ENCODE assay signal across 8 cellular contexts in genomic region chr12:118307069-118307954, GRCh38.
DNase-seq lines count a peak whose midpoint lies in the region; ATAC-seq, FAIRE-seq and TF ChIP-seq lines count a peak whose summit lies in the region.

No MANE protein-coding gene starts in this region.

- dilution Hi-C loops in endothelial cell of umbilical vein (cut with MboI; ENCODE audit: extremely low pct_ligation_motif_present, low sequenced_read_pairs): no loop called here

- H3K36me3 ChIP-seq in endothelial cell of umbilical vein (ENCODE audit: control insufficient read depth in 2 of 2, extremely low read depth in 1 of 2, insufficient read depth in 2 of 2, low read length in 2 of 2): no peaks in the 10 kb centered on the region
- H3K36me3 ChIP-seq in skeletal muscle satellite cell (ENCODE audit: insufficient read depth, low read length): no peaks in the 10 kb centered on the region

- H3K9ac ChIP-seq in endothelial cell of umbilical vein (replicated peaks; ENCODE audit: extremely low read depth, insufficient read depth, low read length) (peak overlapping the region; percentile 61), skeletal muscle satellite cell (ENCODE audit: low read depth, low read length) (peak overlapping the region; percentile 92)

- H3K4me1 ChIP-seq in endothelial cell of umbilical vein (ENCODE audit: control insufficient read depth, extremely low read depth, insufficient read depth, low read length) (peaks cover 22% of the 10 kb centered on the region), skeletal muscle satellite cell (ENCODE audit: control insufficient read depth, insufficient read depth, low read length) (peaks cover 30% of the 10 kb centered on the region)

- H3K4me3 ChIP-seq in endothelial cell of umbilical vein (replicated peaks in 1 of 3; ENCODE audit: insufficient read depth in 1 of 3, low read depth in 1 of 3, low read length in 3 of 3) (peak overlapping the region in 2 of 3 experiments; percentile 33 to 40), skeletal muscle satellite cell (ENCODE audit: low read length) (peak overlapping the region; percentile 70)

- H3K79me2 ChIP-seq in endothelial cell of umbilical vein (ENCODE audit: control insufficient read depth, insufficient read depth, low read length): peaks cover 7% of the 10 kb centered on the region

- FAIRE-seq in GM12892 (lab: Jason Lieb, UNC): peak; percentile 93
- peak; percentile 63 for FAIRE-seq in endothelial cell of umbilical vein (lab: Jason Lieb, UNC)

- no peaks in the 10 kb centered on the region for H3K9me3 Mint-ChIP-seq in T-helper 2 cell treated with Interferon-gamma antibody and Interleukin-4, amounts not matched to agents 5 μg/mL and 100 μg/mL, for 36 hours
- H3K9me3 Mint-ChIP-seq in glutamatergic neuron (ENCODE audit: unreplicated experiment): no peaks in the 10 kb centered on the region

- CTCF ChIA-PET in endothelial cell of umbilical vein (lab: Charles Lee): interaction anchor here (1.0 to 1.9 kb wide), 4 partner anchors 9 to 124 kb away, joined by 3 to 23 read pairs (median 4); partner anchors contain the start of gene SUDS3

- peaks cover 27% of the 10 kb centered on the region for H3K4me1 Mint-ChIP-seq in T-helper 2 cell treated with Interferon-gamma antibody and Interleukin-4, amounts not matched to agents 5 μg/mL and 100 μg/mL, for 36 hours (ENCODE audit: low read depth)
- H3K4me1 Mint-ChIP-seq in glutamatergic neuron (ENCODE audit: low read depth, unreplicated experiment): no peaks in the 10 kb centered on the region

- ATAC-seq in HG02981 (IDR thresholded peaks at IDR 0.05; ENCODE audit: unreplicated experiment): peak; percentile 57
- ATAC-seq in HG02571 (IDR thresholded peaks at IDR 0.05; ENCODE audit: unreplicated experiment): no peak

- BruUV-seq in endothelial cell of umbilical vein (replicated peaks; lab: Mats Ljungman, UMichigan): TSS peak; percentile 53

- H2AFZ ChIP-seq in endothelial cell of umbilical vein (ENCODE audit: low read depth, low read length): no peak overlapping the region

- intact Hi-C loops in endothelial cell of umbilical vein (cut with micrococcal nuclease): loop anchor here (1.0 to 2.0 kb wide), 3 partner anchors 49 to 125 kb away; no protein-coding TSS in a partner anchor

- TF ChIP-seq CTCF in endothelial cell of umbilical vein (IDR thresholded peaks at IDR 0.05; ENCODE audit: extremely low read depth in 1 of 2, insufficient read depth in 1 of 2, low read depth in 1 of 2, low read length in 2 of 2) (no peak), glutamatergic neuron (IDR thresholded peaks at IDR 0.05; ENCODE audit: partially characterized antibody, unreplicated experiment) (no peak)

- H4K20me1 ChIP-seq in endothelial cell of umbilical vein (replicated peaks; ENCODE audit: control insufficient read depth, extremely low read depth, insufficient read depth, low read length): no peaks in the 10 kb centered on the region

- peaks cover 3% of the 10 kb centered on the region for H3K36me3 Mint-ChIP-seq in T-helper 2 cell treated with Interferon-gamma antibody and Interleukin-4, amounts not matched to agents 5 μg/mL and 100 μg/mL, for 36 hours (ENCODE audit: low read depth)
- no peaks in the 10 kb centered on the region for H3K36me3 Mint-ChIP-seq in glutamatergic neuron (ENCODE audit: unreplicated experiment)

- POLR2A ChIA-PET in endothelial cell of umbilical vein (lab: Charles Lee): interaction anchor here (0.9 to 1.1 kb wide), 2 partner anchors 65 to 245 kb away, joined by 3 to 6 read pairs; partner anchors contain the start of gene TAOK3

- peak overlapping the region; percentile 85 for H3K4me2 ChIP-seq in endothelial cell of umbilical vein (ENCODE audit: insufficient read depth, low read length)
- H3K4me2 ChIP-seq in skeletal muscle satellite cell (ENCODE audit: low read length): peak overlapping the region; percentile 95

- H3K27ac ChIP-seq in endothelial cell of umbilical vein (ENCODE audit: insufficient read depth, low read depth, low read length): peak overlapping the region; percentile 88

- TF ChIP-seq POLR2A in GM12892 (IDR thresholded peaks at IDR 0.05; ENCODE audit: low read depth, low read length) (0 out of 2 replicates have a peak, but pooled peaks have one; percentile 32), endothelial cell of umbilical vein (IDR thresholded peaks at IDR 0.05; ENCODE audit: low read depth, low read length) (no peak)

- no peaks in the 10 kb centered on the region for H3K27me3 Mint-ChIP-seq in T-helper 2 cell treated with Interferon-gamma antibody and Interleukin-4, amounts not matched to agents 5 μg/mL and 100 μg/mL, for 36 hours (ENCODE audit: low read depth)
- H3K27me3 Mint-ChIP-seq in glutamatergic neuron (ENCODE audit: unreplicated experiment): no peaks in the 10 kb centered on the region

- DNase-seq in GM12892 (ENCODE audit: insufficient read length) (no peak), endothelial cell of umbilical vein (ENCODE audit: low read depth, low spot score) (peak; percentile 63), glutamatergic neuron (no peak), inferior parietal cortex (ENCODE audit: extremely low spot score) (no peak)
- peak; percentile 53 for DNase-seq in T-helper 2 cell treated with Interferon-gamma antibody and Interleukin-4, amounts not matched to agents 5 μg/mL and 100 μg/mL, for 36 hours (ENCODE audit: low spot score)

- H3K9me1 ChIP-seq in endothelial cell of umbilical vein (replicated peaks; ENCODE audit: control insufficient read depth, extremely low read depth, insufficient read depth, low read length): no peaks in the 10 kb centered on the region

- H3K27me3 ChIP-seq in endothelial cell of umbilical vein (ENCODE audit: control insufficient read depth in 2 of 2, insufficient read depth in 2 of 2, low read length in 2 of 2): no peaks in the 10 kb centered on the region
- no peaks in the 10 kb centered on the region for H3K27me3 ChIP-seq in skeletal muscle satellite cell (ENCODE audit: control insufficient read depth, insufficient read depth, low read length)

- peak overlapping the region; percentile 73 for H3K4me3 Mint-ChIP-seq in T-helper 2 cell treated with Interferon-gamma antibody and Interleukin-4, amounts not matched to agents 5 μg/mL and 100 μg/mL, for 36 hours
- H3K4me3 Mint-ChIP-seq in glutamatergic neuron (ENCODE audit: unreplicated experiment): no peak overlapping the region

- H3K9me3 ChIP-seq in endothelial cell of umbilical vein (replicated peaks; ENCODE audit: control insufficient read depth, insufficient read depth, low read length): no peaks in the 10 kb centered on the region
- no peaks in the 10 kb centered on the region for H3K9me3 ChIP-seq in skeletal muscle satellite cell (replicated peaks; ENCODE audit: low read length)

- H3K27ac Mint-ChIP-seq in T-helper 2 cell treated with Interferon-gamma antibody and Interleukin-4, amounts not matched to agents 5 μg/mL and 100 μg/mL, for 36 hours: peak overlapping the region; percentile 62
- no peak overlapping the region for H3K27ac Mint-ChIP-seq in glutamatergic neuron (ENCODE audit: unreplicated experiment)

TF ChIP-seq in endothelial cell of umbilical vein, 7 proteins besides CTCF, POLR2A, EP300 and RAD21:
- TF ChIP-seq MYC (IDR thresholded peaks at IDR 0.05; ENCODE audit: low read depth, low read length) (no peak), FOS (IDR thresholded peaks at IDR 0.05; ENCODE audit: borderline replicate concordance, insufficient read depth, low read length) (peak; percentile 52), POLR2AphosphoS5 (IDR thresholded peaks at IDR 0.05; ENCODE audit: insufficient read depth, low read depth, low read length) (no peak)

Comparison
In these comparisons a context has a peak if more than half of its experiments do, and no peak if none do; other contexts are left out.
1. DNase-seq: peak in T-helper 2 cell treated with Interferon-gamma antibody and Interleukin-4, amounts not matched to agents 5 μg/mL and 100 μg/mL, for 36 hours (single experiment) and endothelial cell of umbilical vein (single experiment); none in GM12892 (single experiment), glutamatergic neuron (single experiment) and inferior parietal cortex (single experiment).